ENCODE assay signal across 20 cellular contexts in the genomic region with DNA sequence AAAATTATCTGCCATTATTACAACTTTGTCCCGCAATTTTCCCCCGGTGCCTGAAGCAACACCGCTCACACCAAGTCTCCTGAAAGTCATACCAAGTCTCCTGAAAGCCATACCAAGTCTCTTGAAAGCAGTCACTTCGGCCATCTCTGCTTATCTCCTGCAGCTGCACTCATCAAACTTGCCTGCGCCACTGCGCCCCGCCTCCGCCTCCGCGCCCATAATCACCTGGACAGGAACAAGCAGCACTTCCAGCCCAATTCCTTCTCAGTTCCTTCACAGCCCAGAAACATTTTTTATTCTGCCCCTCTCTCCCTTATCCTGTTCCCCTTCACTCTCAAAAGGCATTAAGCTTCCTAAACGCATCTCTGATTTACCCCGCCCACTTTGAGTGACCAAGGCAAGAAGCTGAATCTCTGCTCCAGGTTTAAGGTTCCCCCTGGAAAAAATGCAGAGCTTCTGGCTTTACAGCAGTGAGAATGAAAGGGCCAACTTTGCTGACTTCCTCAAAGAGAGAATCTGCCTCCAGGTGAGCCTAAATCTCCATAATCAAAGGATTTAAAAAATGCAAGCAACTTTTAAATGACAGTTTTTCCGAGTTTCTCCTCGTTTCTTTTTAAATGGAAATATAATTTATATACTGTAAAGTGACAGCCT. TPM values are rescaled to one million over a fixed set of nuclear protein-coding genes. Genes with fewer than 3 reads are reported as not detected.
DNase-seq lines count a peak whose midpoint lies in the region; ATAC-seq, FAIRE-seq and TF ChIP-seq lines count a peak whose summit lies in the region.
"Had no signal": no experiment of that assay in that cellular context is flagged by ENCODE, and none has a peak within 500 bp of the region (broad histone marks: within the 10 kb centered on the region; RNA-seq: fewer than 3 reads in every experiment).

No MANE protein-coding gene starts in this region.

- no peaks in the 10 kb centered on the region for H3K9me3 ChIP-seq in astrocyte (ENCODE audit: insufficient read depth, low read depth, low read length)
- H3K9me3 ChIP-seq in iPS-20b (ENCODE audit: insufficient read depth, low read depth, low read length) = no peaks in the 10 kb centered on the region
- H3K9me3 ChIP-seq: SJSA1 had no signal

- peaks cover 34% of the 10 kb centered on the region for H3K27me3 Mint-ChIP-seq in astrocyte (ENCODE audit: low read depth, unreplicated experiment)

- H3K36me3 ChIP-seq in astrocyte (ENCODE audit: insufficient read depth, low read length) = no peaks in the 10 kb centered on the region
- no peaks in the 10 kb centered on the region for H3K36me3 ChIP-seq in iPS-20b (ENCODE audit: insufficient read depth, low read depth, low read length)
- H3K36me3 ChIP-seq: SJSA1 had no signal

- H3K27me3 ChIP-seq in astrocyte (ENCODE audit: insufficient read depth, low read length) = no peaks in the 10 kb centered on the region
- H3K27me3 ChIP-seq in iPS-20b (ENCODE audit: insufficient read depth, low read length) = peaks cover 51% of the 10 kb centered on the region
- H3K27me3 ChIP-seq: SJSA1 had no signal

- no peak overlapping the region for H3K27ac Mint-ChIP-seq in astrocyte (ENCODE audit: unreplicated experiment)
- H3K27ac Mint-ChIP-seq: CD8-positive, alpha-beta T cell had no signal

- H3K79me2 ChIP-seq in astrocyte (ENCODE audit: insufficient read depth, low read length) = no peaks in the 10 kb centered on the region

- no peak overlapping the region for H3K9ac ChIP-seq in astrocyte (ENCODE audit: low read length)
- peak overlapping the region; percentile 52 for H3K9ac ChIP-seq in iPS-20b (ENCODE audit: low read depth, low read length)
- H3K9ac ChIP-seq: GM23248 had no signal

- H3K4me3 ChIP-seq in astrocyte (ENCODE audit: insufficient read depth, low read depth, low read length) (no peak overlapping the region), iPS-20b (ENCODE audit: low read length) (peak overlapping the region; percentile 68)
- H3K4me3 ChIP-seq: GM23248, SJSA1 had no signal

- DNase-seq in NCI-H1105 treated with DMSO at 0.1 percent for 48 hours (lab: John Stamatoyannopoulos, UW) (peak; percentile 24), NCI-H1105 (lab: John Stamatoyannopoulos, UW) (no peak), astrocyte (ENCODE audit: low read depth) (no peak), midbrain (lab: John Stamatoyannopoulos, UW) (no peak)
- DNase-seq in activated CD4-positive, alpha-beta T cell treated with anti-CD3 and anti-CD28 coated beads, Interleukin-2, amount 50 U/mL, for 4 hours = no peak
- DNase-seq: CD8-positive, alpha-beta T cell; GM23248; NCI-H1436; NCI-H2029 treated with DMSO at 0.1 percent for 48 hours; NCI-H2171 treated with DMSO at 0.1 percent for 48 hours; NCI-H82; PC-3 had no signal

- H3K4me1 Mint-ChIP-seq in astrocyte (ENCODE audit: low read depth, unreplicated experiment) = no peaks in the 10 kb centered on the region

- no peak for TF ChIP-seq CTCF in astrocyte (IDR thresholded peaks at IDR 0.05; ENCODE audit: insufficient read depth, low read depth, low read length)

- ATAC-seq in GM18502 (IDR thresholded peaks at IDR 0.05; ENCODE audit: poor library complexity, unreplicated experiment) (no peak), GM21515 (IDR thresholded peaks at IDR 0.05; ENCODE audit: unreplicated experiment) (no peak)
- ATAC-seq: CD8-positive, alpha-beta T cell; PC-3 had no signal

- peak; percentile 49 for FAIRE-seq in astrocyte (lab: Jason Lieb, UNC)

- no peak overlapping the region for H2AFZ ChIP-seq in astrocyte (ENCODE audit: low read depth, low read length)
- H2AFZ ChIP-seq: GM23248 had no signal

- H3K27ac ChIP-seq in astrocyte (ENCODE audit: low read depth, low read length) (no peak overlapping the region), iPS-20b (ENCODE audit: low read length) (no peak overlapping the region)
- H3K27ac ChIP-seq: 22Rv1, GM23248, SJSA1 had no signal

- H4K20me1 ChIP-seq in astrocyte (ENCODE audit: insufficient read depth, low read length) = no peaks in the 10 kb centered on the region

- no peaks in the 10 kb centered on the region for H3K9me3 Mint-ChIP-seq in astrocyte (ENCODE audit: unreplicated experiment)
- H3K9me3 Mint-ChIP-seq: CD8-positive, alpha-beta T cell had no signal

- no peaks in the 10 kb centered on the region for H3K36me3 Mint-ChIP-seq in astrocyte (ENCODE audit: low read depth, unreplicated experiment)
- H3K36me3 Mint-ChIP-seq: CD8-positive, alpha-beta T cell had no signal

- H3K4me3 Mint-ChIP-seq in astrocyte (ENCODE audit: unreplicated experiment) = no peak overlapping the region
- H3K4me3 Mint-ChIP-seq: CD8-positive, alpha-beta T cell had no signal

- no peaks in the 10 kb centered on the region for H3K4me1 ChIP-seq in astrocyte (ENCODE audit: insufficient read depth, low read length)
- peaks cover 6% of the 10 kb centered on the region; the same call in 1 of the 2 replicates for H3K4me1 ChIP-seq in iPS-20b (ENCODE audit: insufficient read depth, low read length)
- H3K4me1 ChIP-seq: SJSA1 had no signal

- no peak overlapping the region for H3K4me2 ChIP-seq in astrocyte (ENCODE audit: low read length)

RNA-seq across cellular contexts. Expression of gene GPR50, which starts 7.7 kb away (rescaled TPM):
- 0.67 and 1.00 TPM in 2 replicates for total RNA-seq in astrocyte
- total RNA-seq: CD8-positive, alpha-beta T cell; G401; GM23248; HT1080; NCI-H460; PC-3; SJSA1 had no signal
